Comparison of ENCODE assay signal across 1 cellular context in genomic region chr4:125321709-125322362, GRCh38.
A peak's percentile ranks its signal among the peaks of the same experiment; 100 is the strongest.
TF ChIP-seq lines count a peak whose summit lies in the region.

No MANE protein-coding gene starts in this region.

TF ChIP-seq in HEK293, 187 proteins besides CTCF, POLR2A, EP300 and RAD21 (continued from another document):
- peak; percentile 21; the same call in 1 of the 2 replicates for TF ChIP-seq PRDM10 (tag by site-specific recombination; IDR thresholded peaks at IDR 0.05)
